30 cellular contexts compared by ENCODE assay signal in the genomic region with DNA sequence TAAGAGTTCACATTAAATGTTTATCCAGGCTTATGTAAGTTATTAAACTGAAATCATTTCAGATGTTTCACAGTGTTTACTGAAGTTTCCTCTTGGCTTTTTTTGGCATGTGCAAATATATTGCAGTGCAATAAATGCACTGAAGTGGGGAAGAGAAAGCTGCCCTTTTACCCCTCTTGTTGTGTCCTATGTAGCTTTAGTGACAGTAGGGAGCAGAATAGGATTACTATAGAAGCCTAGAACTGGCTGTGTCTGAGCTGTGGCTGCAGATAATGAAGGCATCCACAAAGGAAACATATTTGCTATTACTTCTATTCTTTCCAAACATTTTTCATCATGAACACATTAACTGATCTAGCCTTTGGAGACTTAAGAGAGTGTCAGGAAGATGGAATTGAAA. TPM values are rescaled to one million over a fixed set of nuclear protein-coding genes. Genes with fewer than 3 reads are reported as not detected.
DNase-seq lines count a peak whose midpoint lies in the region; ATAC-seq and TF ChIP-seq lines count a peak whose summit lies in the region.
"Had no signal": no experiment of that assay in that cellular context is flagged by ENCODE, and none has a peak within 500 bp of the region (broad histone marks: within the 10 kb centered on the region; RNA-seq: fewer than 3 reads in every experiment).

No MANE protein-coding gene starts in this region.

- H3K4me1 ChIP-seq in adrenal gland (replicated peaks in 1 of 2) = no peaks in the 10 kb centered on the region
- H3K4me1 ChIP-seq: vagina had no signal

- H3K9me3 ChIP-seq in adrenal gland (replicated peaks in 1 of 3) = no peaks in the 10 kb centered on the region
- H3K9me3 ChIP-seq: gastroesophageal sphincter, ovary, thoracic aorta, vagina had no signal

- intact Hi-C loops in Right ventricle myocardium superior (cut with DNase I) (no loop called here), adrenal gland (cut with DNase I) (no loop called here)

- DNase-seq in Ammon's horn (ENCODE audit: low spot score) (peak; percentile 4), G401 (ENCODE audit: low spot score) (peak; percentile 41), left lobe of liver (ENCODE audit: low spot score) (no peak), Right ventricle myocardium superior (no peak), adrenal gland (no peak), AML-193 (lab: John Stamatoyannopoulos, UW) (no peak)
- DNase-seq: activated CD4-positive, alpha-beta T cell treated with anti-CD3 and anti-CD28 coated beads for 36 hours; activated naive CD4-positive, alpha-beta T cell; activated T-cell treated with anti-CD3 and anti-CD28 coated beads, Interleukin-2, amount 50 U/mL, for 4 hours; brain microvascular endothelial cell; CD4-positive, alpha-beta T cell; DMS153; effector memory CD4-positive, alpha-beta T cell; GF-D8; hypothalamus; natural killer cell; NCI-H1105 treated with DMSO at 0.1 percent for 48 hours; NCI-H510A treated with DMSO at 0.1 percent for 48 hours; ovary; RPMI8226; stimulated activated CD4-positive, alpha-beta T cell treated with anti-CD3 and anti-CD28 coated beads, Interleukin-4, amount 100 ng/mL, for 4 hours; stimulated activated naive CD4-positive, alpha-beta T cell; T-helper 2 cell had no signal

- no peak overlapping the region for H3K27ac ChIP-seq in VCaP
- H3K27ac ChIP-seq in adrenal gland = no peak overlapping the region
- H3K27ac ChIP-seq: brain microvascular endothelial cell, gastroesophageal sphincter, HL-60, ovary, SK-N-MC, thoracic aorta, vagina had no signal

- ATAC-seq in left lobe of liver = peak; percentile 83
- no peak for ATAC-seq in Right ventricle myocardium superior (ENCODE audit: poor library complexity)
- ATAC-seq: activated CD4-positive, alpha-beta T cell treated with anti-CD3 and anti-CD28 coated beads for 36 hours; activated T-cell treated with anti-CD3 and anti-CD28 coated beads, Interleukin-2, amount 50 U/mL, for 4 hours; esophagus mucosa; gastroesophageal sphincter; natural killer cell had no signal

- in situ Hi-C loops in G401 (cut with HindIII; ENCODE audit: low sequenced_read_pairs) = no loop called here

- H3K36me3 ChIP-seq in adrenal gland (replicated peaks in 1 of 2) = no peaks in the 10 kb centered on the region
- H3K36me3 ChIP-seq: brain microvascular endothelial cell, gastroesophageal sphincter, ovary, thoracic aorta, vagina had no signal

- no peaks in the 10 kb centered on the region for H3K27me3 ChIP-seq in adrenal gland
- H3K27me3 ChIP-seq: brain microvascular endothelial cell, gastroesophageal sphincter, ovary, vagina had no signal

- H3K4me3 ChIP-seq in adrenal gland = no peak overlapping the region
- H3K4me3 ChIP-seq: gastroesophageal sphincter, ovary, SK-N-MC, thoracic aorta, vagina had no signal

- TF ChIP-seq CTCF in VCaP (conservative IDR thresholded peaks at IDR 0.05) (peak; percentile 27; the same call in 1 of the 2 replicates), adrenal gland (IDR thresholded peaks at IDR 0.05) (no peak)

- no peak for TF ChIP-seq POLR2A in adrenal gland (IDR thresholded peaks at IDR 0.05)

RNA-seq across cellular contexts. Expression of a gene that starts 24.1 kb away (rescaled TPM):
- not detected in 2 replicates for total RNA-seq in G401 (2014; rRNA removed; shearing (Covaris generic))
- total RNA-seq in left lobe of liver = 0.60 TPM
- 0.46 TPM for total RNA-seq in Right ventricle myocardium superior
- total RNA-seq in adrenal gland = 10 to 100 TPM in 5 of 8 donors, 1 to 10 TPM in 3; 5.4 to 76.8 (median 20.7) TPM
- 10 to 100 TPM in 2 of 3 donors, 1 to 10 TPM in 1; 3.8 to 58.1 (median 13.4) TPM for polyA plus RNA-seq in adrenal gland
- total RNA-seq: activated CD4-positive, alpha-beta T cell treated with anti-CD3 and anti-CD28 coated beads for 36 hours; activated T-cell treated with anti-CD3 and anti-CD28 coated beads, Interleukin-2, amount 50 U/mL, for 4 hours; CD4-positive, alpha-beta T cell; natural killer cell had no signal

Comparison
In these comparisons a context has a peak if more than half of its experiments do, and no peak if none do; other contexts are left out.
1. DNase-seq: peak in Ammon's horn (single experiment) and G401 (single experiment); none in left lobe of liver (single experiment), Right ventricle myocardium superior (single experiment), adrenal gland (0 of 7) and AML-193 (0 of 2).